Comparison of ENCODE assay signal across 26 cellular contexts in the genomic region with DNA sequence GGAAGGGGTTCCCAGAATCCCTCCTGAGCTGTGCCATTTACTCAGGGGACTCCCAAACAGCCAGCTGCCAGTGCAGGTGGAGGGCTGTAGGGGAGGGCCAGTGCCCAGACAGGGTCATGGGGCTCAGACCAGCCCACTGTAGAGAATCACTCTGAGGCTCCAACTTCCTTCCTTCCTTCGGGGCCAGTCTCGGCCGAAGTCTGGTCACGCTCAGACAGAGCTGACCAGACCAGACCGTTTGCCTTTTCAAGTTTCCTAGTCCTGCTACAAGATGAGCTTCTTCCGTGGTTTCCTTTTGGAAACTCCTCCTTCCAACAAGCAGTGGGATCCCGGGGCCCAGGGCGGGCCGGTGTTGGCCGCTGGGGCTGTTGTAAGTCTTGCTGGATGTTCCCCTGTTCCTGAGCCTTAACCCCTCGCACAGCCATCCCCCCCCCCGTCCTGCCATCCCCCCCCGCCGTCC. TPM values are rescaled to one million over a fixed set of nuclear protein-coding genes. Genes with fewer than 3 reads are reported as not detected.
DNase-seq lines count a peak whose midpoint lies in the region; TF ChIP-seq lines count a peak whose summit lies in the region.
"Had no signal": no experiment of that assay in that cellular context is flagged by ENCODE, and none has a peak within 500 bp of the region (broad histone marks: within the 10 kb centered on the region; RNA-seq: fewer than 3 reads in every experiment).

No MANE protein-coding gene starts in this region.

- H3K27me3 Mint-ChIP-seq in CD14-positive monocyte (ENCODE audit: low read depth in 3 of 3), result peaks cover 0 to 3% (median 1%) of the 10 kb centered on the region in 3 donors
- H3K27me3 Mint-ChIP-seq: activated CD4-positive, alpha-beta memory T cell treated with anti-CD3 and anti-CD28 coated beads, Interleukin-2, amount 10 ng/mL, durations not matched to agents 7 days and 5 days; CD8-positive, alpha-beta memory T cell; central memory CD8-positive, alpha-beta T cell; naive thymus-derived CD4-positive, alpha-beta T cell had no signal

- H3K4me3 ChIP-seq in H7 (ENCODE audit: insufficient read depth, low read depth, low read length), result no peak overlapping the region
- H3K4me3 ChIP-seq in uterus, result no peak overlapping the region
- H3K4me3 ChIP-seq: GM23248, heart right ventricle, MG63, right atrium auricular region, thyroid gland had no signal

- DNase-seq in CD14-positive monocyte (ENCODE audit: low spot score) (peak; percentile 33), H7 (peak; percentile 47), iPS-NIHi11 (ENCODE audit: low spot score) (peak; percentile 4), pons (ENCODE audit: low spot score) (peak; percentile 42), SHP77 (lab: John Stamatoyannopoulos, UW) (no peak), uterus (no peak), MV-4-11 (lab: John Stamatoyannopoulos, UW) (no peak), SIG-M5 treated with dmso at 0.1 percent for 504 hours (lab: John Stamatoyannopoulos, UW; ENCODE audit: unreplicated experiment) (no peak)
- DNase-seq: activated CD4-positive, alpha-beta memory T cell treated with anti-CD3 and anti-CD28 coated beads, Interleukin-2, amount 10 ng/mL, durations not matched to agents 7 days and 5 days; activated CD4-positive, CD25-positive, alpha-beta regulatory T cell treated with anti-CD3 and anti-CD28 coated beads, Interleukin-2, amount 50 U/mL, for 72 hours; activated naive CD4-positive, alpha-beta T cell treated with anti-CD3 and anti-CD28 coated beads, Interleukin-2, amount 50 U/mL, for 16 hours; activated T-cell treated with anti-CD3 and anti-CD28 coated beads, Interleukin-2, amount 50 U/mL, for 1 hour; CD8-positive, alpha-beta memory T cell; GM23248; heart right ventricle; KBM-7; MG63; naive thymus-derived CD4-positive, alpha-beta T cell; NCI-H1436 treated with DMSO at 0.1 percent for 48 hours; PC-3; Right ventricle myocardium superior; stimulated activated CD4-positive, alpha-beta T cell treated with anti-CD3 and anti-CD28 coated beads, Interleukin-4, amount 100 ng/mL, for 24 hours; stimulated activated naive CD4-positive, alpha-beta T cell; thyroid gland had no signal

- H3K27ac ChIP-seq in uterus, result peak overlapping the region in 1 of 2 donors; percentile 27
- H3K27ac ChIP-seq: GM23248, thyroid gland had no signal

- H3K27ac Mint-ChIP-seq in CD14-positive monocyte, result no peak overlapping the region
- H3K27ac Mint-ChIP-seq: activated CD4-positive, alpha-beta memory T cell treated with anti-CD3 and anti-CD28 coated beads, Interleukin-2, amount 10 ng/mL, durations not matched to agents 7 days and 5 days had no signal

- no peaks in the 10 kb centered on the region for H3K9me3 ChIP-seq in uterus
- H3K9me3 ChIP-seq: heart right ventricle, MG63, right atrium auricular region, thyroid gland had no signal

- peaks cover 2% of the 10 kb centered on the region for H3K4me1 Mint-ChIP-seq in CD14-positive monocyte
- H3K4me1 Mint-ChIP-seq: activated CD4-positive, alpha-beta memory T cell treated with anti-CD3 and anti-CD28 coated beads, Interleukin-2, amount 10 ng/mL, durations not matched to agents 7 days and 5 days had no signal

- H3K27me3 ChIP-seq in H7 (ENCODE audit: control insufficient read depth, insufficient read depth, low read length) (no peaks in the 10 kb centered on the region), uterus (no peaks in the 10 kb centered on the region)
- H3K27me3 ChIP-seq: heart right ventricle, MG63, right atrium auricular region, thyroid gland had no signal

- peaks cover 30 to 35% of the 10 kb centered on the region in 2 donors for H3K36me3 Mint-ChIP-seq in CD14-positive monocyte

- TF ChIP-seq POLR2A in uterus (IDR thresholded peaks at IDR 0.05), result no peak

- no peak overlapping the region for H3K4me3 Mint-ChIP-seq in CD14-positive monocyte
- H3K4me3 Mint-ChIP-seq: activated CD4-positive, alpha-beta memory T cell treated with anti-CD3 and anti-CD28 coated beads, Interleukin-2, amount 10 ng/mL, durations not matched to agents 7 days and 5 days; CD8-positive, alpha-beta memory T cell; central memory CD8-positive, alpha-beta T cell; naive thymus-derived CD4-positive, alpha-beta T cell had no signal

- peaks cover 0 to 2% (median 0%) of the 10 kb centered on the region in 7 donors for H3K9me3 Mint-ChIP-seq in CD14-positive monocyte
- H3K9me3 Mint-ChIP-seq: activated CD4-positive, alpha-beta memory T cell treated with anti-CD3 and anti-CD28 coated beads, Interleukin-2, amount 10 ng/mL, durations not matched to agents 7 days and 5 days; CD8-positive, alpha-beta memory T cell; central memory CD8-positive, alpha-beta T cell had no signal

- peaks cover 0 to 8% of the 10 kb centered on the region in 2 donors for H3K4me1 ChIP-seq in uterus

- intact Hi-C loops in CD14-positive monocyte (cut with micrococcal nuclease), result loop anchor here in 1 of 2 donors (10.0 kb wide), 1 partner anchor 395 kb away; no protein-coding TSS in a partner anchor
- intact Hi-C loops in uterus (cut with DNase I; ENCODE audit: low total_unique reads), result no loop called here

- TF ChIP-seq CTCF in CD14-positive monocyte (IDR thresholded peaks at IDR 0.05) (no peak), uterus (IDR thresholded peaks at IDR 0.05) (no peak)

- peaks cover 20% of the 10 kb centered on the region for H3K36me3 ChIP-seq in H7 (replicated peaks; ENCODE audit: control insufficient read depth, insufficient read depth, low read length)
- no peaks in the 10 kb centered on the region for H3K36me3 ChIP-seq in uterus

RNA-seq across cellular contexts. Expression of a gene that starts 52.6 kb away (rescaled TPM):
- polyA plus RNA-seq in CD14-positive monocyte, result 10 to 100 TPM; 62.3 to 65.7 TPM
- 12.6 and 22.9 TPM in 2 replicates for total RNA-seq in H7 (2014; rRNA removed; shearing (Covaris generic))
- total RNA-seq in uterus, result 100 to 1,000 TPM in 1 of 4 donors, 10 to 100 TPM in 3; 38.0 to 612 (median 81.9) TPM

RNA-seq across cellular contexts. Expression of a gene that starts 54.6 kb away (rescaled TPM):
- 1 to 10 TPM; 2.1 to 3.1 TPM for polyA plus RNA-seq in CD14-positive monocyte
- total RNA-seq in H7 (2014; rRNA removed; shearing (Covaris generic)), result 29.5 and 33.7 TPM in 2 replicates
- total RNA-seq in uterus, result 10 to 100 TPM; 15.8 to 95.8 (median 16.7) TPM

Comparison
In these comparisons a context has a peak if more than half of its experiments do, and no peak if none do; other contexts are left out.
1. DNase-seq: peak in CD14-positive monocyte (single experiment), H7 (single experiment), iPS-NIHi11 (single experiment) and pons (single experiment); none in SHP77 (0 of 2), uterus (0 of 2), MV-4-11 (single experiment) and SIG-M5 treated with dmso at 0.1 percent for 504 hours (single experiment).